8 cellular contexts compared by ENCODE assay signal in genomic region chr1:234722904-234723588, GRCh38.
A peak's percentile ranks its signal among the peaks of the same experiment; 100 is the strongest.
DNase-seq lines count a peak whose midpoint lies in the region; ATAC-seq and TF ChIP-seq lines count a peak whose summit lies in the region.

No MANE protein-coding gene starts in this region.

- POLR2A ChIA-PET in OCI-LY7 (lab: Charles Lee) = interaction anchor here (0.6 to 3.2 kb wide), 11 partner anchors 8 to 354 kb away, joined by 3 to 39 read pairs (median 5); no protein-coding TSS in a partner anchor

- H3K9me3 ChIP-seq in OCI-LY7 (ENCODE audit: low read length) (no peaks in the 10 kb centered on the region), suprapubic skin (no peaks in the 10 kb centered on the region)

- no peak overlapping the region for H3K27ac ChIP-seq in OCI-LY7 (ENCODE audit: low read depth, low read length, poor library complexity, severe bottlenecking)
- H3K27ac ChIP-seq in suprapubic skin = peak overlapping the region; percentile 98

- intact Hi-C loops in OCI-LY7 (cut with micrococcal nuclease; ENCODE audit: unreplicated experiment) = loop anchor here (5.0 kb wide), 1 partner anchor 359 kb away; no protein-coding TSS in a partner anchor
- intact Hi-C loops in activated T-helper 1 cell treated with anti-CD3 and anti-CD28 coated beads, Interleukin-12 subunit alpha, Interleukin-12 subunit beta, Interleukin-2, Interleukin-4 antibody, amounts not matched to agents 30 ng/mL and 10 ng/mL and 1 ng/mL, durations not matched to agents 14 hours and 24 hours and 36 hours (cut with micrococcal nuclease) = loop anchor here (1.0 kb wide), 6 partner anchors 8 to 360 kb away; no protein-coding TSS in a partner anchor

- no peaks in the 10 kb centered on the region for H3K27me3 ChIP-seq in suprapubic skin

- H3K9me3 Mint-ChIP-seq in activated T-helper 1 cell treated with anti-CD3 and anti-CD28 coated beads, Interleukin-12 subunit alpha, Interleukin-12 subunit beta, Interleukin-2, Interleukin-4 antibody, amounts not matched to agents 30 ng/mL and 10 ng/mL and 1 ng/mL, durations not matched to agents 14 hours and 24 hours and 36 hours = no peaks in the 10 kb centered on the region

- ATAC-seq in GM18907 (IDR thresholded peaks at IDR 0.05; ENCODE audit: unreplicated experiment) (no peak), HG02642 (IDR thresholded peaks at IDR 0.05; ENCODE audit: poor library complexity, unreplicated experiment) (no peak)

- peaks cover 78% of the 10 kb centered on the region for H3K4me1 Mint-ChIP-seq in activated T-helper 1 cell treated with anti-CD3 and anti-CD28 coated beads, Interleukin-12 subunit alpha, Interleukin-12 subunit beta, Interleukin-2, Interleukin-4 antibody, amounts not matched to agents 30 ng/mL and 10 ng/mL and 1 ng/mL, durations not matched to agents 14 hours and 24 hours and 36 hours (ENCODE audit: low read depth)

- H3K4me1 ChIP-seq in OCI-LY7 (ENCODE audit: insufficient read depth, low read length, poor library complexity, severe bottlenecking) (peaks cover 50% of the 10 kb centered on the region), suprapubic skin (peaks cover 95% of the 10 kb centered on the region)

- peak overlapping the region; percentile 70 for H3K4me3 Mint-ChIP-seq in activated T-helper 1 cell treated with anti-CD3 and anti-CD28 coated beads, Interleukin-12 subunit alpha, Interleukin-12 subunit beta, Interleukin-2, Interleukin-4 antibody, amounts not matched to agents 30 ng/mL and 10 ng/mL and 1 ng/mL, durations not matched to agents 14 hours and 24 hours and 36 hours

- TF ChIP-seq POLR2A in suprapubic skin (IDR thresholded peaks at IDR 0.05) = no peak

- no peak for TF ChIP-seq EP300 in suprapubic skin (IDR thresholded peaks at IDR 0.05)

- no TSS peak for BruUV-seq in OCI-LY7 (replicated peaks; lab: Mats Ljungman, UMichigan)

- H3K36me3 ChIP-seq in OCI-LY7 (ENCODE audit: insufficient read depth, low read length) = no peaks in the 10 kb centered on the region
- H3K36me3 ChIP-seq in suprapubic skin = no peaks in the 10 kb centered on the region

- CTCF ChIA-PET in OCI-LY7 (lab: Charles Lee; ENCODE audit: unreplicated experiment) = no interaction called here

- peak overlapping the region; percentile 68; the same call in 1 of the 2 replicates for H3K4me2 ChIP-seq in OCI-LY7 (ENCODE audit: low read length)

- H3K4me3 ChIP-seq in OCI-LY7 (ENCODE audit: low read depth, low read length, poor library complexity, severe bottlenecking) = no peak overlapping the region
- H3K4me3 ChIP-seq in fibroblast of mammary gland (ENCODE audit: control insufficient read depth, low read depth, low read length) = peak overlapping the region; percentile 20
- H3K4me3 ChIP-seq in suprapubic skin = peak overlapping the region; percentile 17

- peak overlapping the region; percentile 92; the same call in 1 of the 2 replicates for H2AFZ ChIP-seq in OCI-LY7 (ENCODE audit: low read length)

- peaks cover 5% of the 10 kb centered on the region for H3K27me3 Mint-ChIP-seq in activated T-helper 1 cell treated with anti-CD3 and anti-CD28 coated beads, Interleukin-12 subunit alpha, Interleukin-12 subunit beta, Interleukin-2, Interleukin-4 antibody, amounts not matched to agents 30 ng/mL and 10 ng/mL and 1 ng/mL, durations not matched to agents 14 hours and 24 hours and 36 hours (ENCODE audit: insufficient read depth)

- 6% methylated on average over 17 of the region's 23 CpGs for WGBS in suprapubic skin

- no peaks in the 10 kb centered on the region for H4K20me1 ChIP-seq in OCI-LY7 (ENCODE audit: insufficient read depth, low read length)

- peaks cover 5% of the 10 kb centered on the region for H3K36me3 Mint-ChIP-seq in activated T-helper 1 cell treated with anti-CD3 and anti-CD28 coated beads, Interleukin-12 subunit alpha, Interleukin-12 subunit beta, Interleukin-2, Interleukin-4 antibody, amounts not matched to agents 30 ng/mL and 10 ng/mL and 1 ng/mL, durations not matched to agents 14 hours and 24 hours and 36 hours (ENCODE audit: low read depth)

- no peaks in the 10 kb centered on the region for H3K79me2 ChIP-seq in OCI-LY7 (ENCODE audit: insufficient read depth, low read depth, low read length)

- H3K27ac Mint-ChIP-seq in activated T-helper 1 cell treated with anti-CD3 and anti-CD28 coated beads, Interleukin-12 subunit alpha, Interleukin-12 subunit beta, Interleukin-2, Interleukin-4 antibody, amounts not matched to agents 30 ng/mL and 10 ng/mL and 1 ng/mL, durations not matched to agents 14 hours and 24 hours and 36 hours = peak overlapping the region; percentile 97

- TF ChIP-seq CTCF in OCI-LY7 (conservative IDR thresholded peaks at IDR 0.05; ENCODE audit: low read length) = no peak
- no peak for TF ChIP-seq CTCF in fibroblast of mammary gland (conservative IDR thresholded peaks at IDR 0.05; ENCODE audit: control insufficient read depth, insufficient read depth, low read depth, low read length)
- TF ChIP-seq CTCF in suprapubic skin (IDR thresholded peaks at IDR 0.05) = no peak

- H3K9me2 ChIP-seq in OCI-LY7 (ENCODE audit: insufficient read depth, low read length) = no peaks in the 10 kb centered on the region

- DNase-seq in GM04504 (ENCODE audit: low read depth) (peak; percentile 79), OCI-LY7 (ENCODE audit: low spot score) (peak; percentile 10), fibroblast of mammary gland (ENCODE audit: low read depth) (peak; percentile 97), nucleus accumbens (lab: John Stamatoyannopoulos, UW) (peak in 52 of 56 donors; percentile 27 to 86 (median 72)), suprapubic skin (ENCODE audit: low spot score in 2 of 2) (peak; percentile 92 to 94)
- DNase-seq in activated T-helper 1 cell treated with anti-CD3 and anti-CD28 coated beads, Interleukin-12 subunit alpha, Interleukin-12 subunit beta, Interleukin-2, Interleukin-4 antibody, amounts not matched to agents 30 ng/mL and 10 ng/mL and 1 ng/mL, durations not matched to agents 14 hours and 24 hours and 36 hours (ENCODE audit: low spot score) = peak; percentile 7

Comparison
In these comparisons a context has a peak if more than half of its experiments do, and no peak if none do; other contexts are left out.
1. DNase-seq: peak in every context shown above with its lines; median percentile 97 in fibroblast of mammary gland; 93 in suprapubic skin; 79 in GM04504; 72 in nucleus accumbens; 10 in OCI-LY7; 7 in activated T-helper 1 cell treated with anti-CD3 and anti-CD28 coated beads, Interleukin-12 subunit alpha, Interleukin-12 subunit beta, Interleukin-2, Interleukin-4 antibody, amounts not matched to agents 30 ng/mL and 10 ng/mL and 1 ng/mL, durations not matched to agents 14 hours and 24 hours and 36 hours.